In the genomic region with DNA sequence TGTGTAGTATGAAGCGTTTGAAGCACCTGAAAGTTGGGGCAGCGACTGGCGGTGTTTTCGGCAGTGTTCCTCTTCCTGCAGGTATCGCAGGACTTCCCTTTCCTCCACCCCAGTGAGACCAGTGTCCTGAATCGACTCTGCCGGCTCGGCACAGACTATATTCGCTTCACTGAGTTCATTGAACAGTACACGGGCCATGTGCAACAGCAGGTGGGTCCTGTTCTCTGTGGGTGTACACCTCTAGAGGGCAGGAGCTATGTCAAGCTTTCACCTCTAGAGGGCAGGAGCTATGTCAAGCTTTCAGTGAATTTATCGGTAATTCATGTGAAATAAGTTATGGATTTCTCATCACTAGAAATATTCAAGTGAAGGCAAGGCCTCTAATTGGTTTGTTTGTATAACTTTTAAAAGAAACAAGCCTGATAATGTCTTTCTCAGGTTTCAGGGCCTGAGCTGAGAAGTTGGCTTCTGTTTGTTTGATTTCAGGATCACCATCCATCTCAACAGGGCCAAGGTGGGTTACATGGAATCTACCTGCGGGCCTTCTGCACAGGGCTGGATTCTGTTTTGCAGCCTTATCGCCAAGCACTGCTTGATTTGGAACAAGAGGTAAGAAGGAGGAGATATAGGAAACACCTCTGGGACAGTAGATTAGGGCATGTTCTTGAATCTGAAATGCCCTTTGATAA, we compare ENCODE assay signal across 8 cellular contexts. TPM values are rescaled to one million over a fixed set of nuclear protein-coding genes. Genes with fewer than 3 reads are reported as not detected.
DNase-seq lines count a peak whose midpoint lies in the region; ATAC-seq, FAIRE-seq and TF ChIP-seq lines count a peak whose summit lies in the region.

No MANE protein-coding gene starts in this region.

- peaks cover 5% of the 10 kb centered on the region; the same call in 1 of the 2 replicates for H3K36me3 ChIP-seq in BJ (ENCODE audit: control insufficient read depth, insufficient read depth, low read length)
- peaks cover 0 to 7% of the 10 kb centered on the region in 2 experiments; a peak in 2 of 4 replicates for H3K36me3 ChIP-seq in GM12878 (ENCODE audit: control insufficient read depth in 2 of 2, insufficient read depth in 2 of 2, low read length in 1 of 2)
- peaks cover 0 to 23% (median 4%) of the 10 kb centered on the region in 4 donors for H3K36me3 ChIP-seq in right lobe of liver

- H3K36me3 Mint-ChIP-seq in type B pancreatic cell, result peaks cover 24% of the 10 kb centered on the region

- 66% methylated on average over 13 of the region's 13 CpGs for WGBS in GM12878 (ENCODE audit: insufficient coverage, insufficient replicate concordance, low lambda C conversion rate, missing lambda C conversion rate)
- WGBS in right lobe of liver (ENCODE audit: insufficient coverage, low coverage, low lambda C conversion rate, missing lambda C conversion rate), result 82% methylated on average over 8 of the region's 13 CpGs

- H3K27me3 ChIP-seq in BJ (ENCODE audit: control insufficient read depth, insufficient read depth, low read length) (no peaks in the 10 kb centered on the region), GM12878 (replicated peaks in 1 of 2; ENCODE audit: control insufficient read depth in 2 of 2, insufficient read depth in 2 of 2, low read length in 1 of 2) (no peaks in the 10 kb centered on the region), right lobe of liver (no peaks in the 10 kb centered on the region)

- POLR2A ChIA-PET in BJ (lab: Charles Lee), result interaction anchor here (0.6 kb wide), 1 partner anchor 10 kb away, joined by 16 read pairs; no protein-coding TSS in a partner anchor
- POLR2A ChIA-PET in GM12878 (lab: Charles Lee), result no interaction called here

- H3K4me3 Mint-ChIP-seq in type B pancreatic cell, result no peak overlapping the region

- H3K4me2 ChIP-seq in GM12878 (ENCODE audit: control insufficient read depth, insufficient read depth), result no peak overlapping the region

- RAD21 ChIA-PET in GM12878 (lab: Charles Lee; ENCODE audit: unreplicated experiment), result interaction anchor here (0.7 to 1.9 kb wide), 4 partner anchors 135 to 172 kb away, joined by 3 to 5 read pairs (median 4); no protein-coding TSS in a partner anchor

- CTCF ChIA-PET in BJ (lab: Yijun Ruan, JAX) (interaction anchor here (0.7 to 1.8 kb wide), 10 partner anchors 11 to 29 kb away, joined by 3 to 10 read pairs (median 4); no protein-coding TSS in a partner anchor), GM12878 (lab: Yijun Ruan, JAX) (interaction anchor here (0.7 to 7.1 kb wide), 28 partner anchors 6 to 848 kb away, joined by 3 to 57 read pairs (median 4); no protein-coding TSS in a partner anchor)

- H3K4me1 Mint-ChIP-seq in type B pancreatic cell (ENCODE audit: unreplicated experiment), result peaks cover 14% of the 10 kb centered on the region

- TF ChIP-seq RAD21 in GM12878 (IDR thresholded peaks at IDR 0.05; ENCODE audit: insufficient read depth, low read depth, low read length), result 0 out of 2 replicates have a peak, but pooled peaks have one; percentile 21

- no TSS peak for BruUV-seq in GM12878 (replicated peaks; lab: Mats Ljungman, UMichigan)

- no peaks in the 10 kb centered on the region for H4K20me1 ChIP-seq in GM12878 (ENCODE audit: control insufficient read depth, insufficient read depth)

- H3K9me3 ChIP-seq in GM12878 (replicated peaks; ENCODE audit: control insufficient read depth, insufficient read depth, low read length) (no peaks in the 10 kb centered on the region), right lobe of liver (no peaks in the 10 kb centered on the region)

- in situ Hi-C loops in GM12878 (cut with MboI), result no loop called here

- H3K27me3 Mint-ChIP-seq in type B pancreatic cell, result no peaks in the 10 kb centered on the region

- no peak overlapping the region for H3K27ac ChIP-seq in GM12878 (ENCODE audit: control insufficient read depth, insufficient read depth)
- H3K27ac ChIP-seq in right lobe of liver, result no peak overlapping the region

- H3K9me3 Mint-ChIP-seq in type B pancreatic cell, result no peaks in the 10 kb centered on the region

- TF ChIP-seq EP300 in GM12878 (IDR thresholded peaks at IDR 0.05; ENCODE audit: borderline replicate concordance in 1 of 2, control insufficient read depth in 1 of 2, low read depth in 2 of 2, low read length in 2 of 2), result no peak

- SMC1A ChIA-PET in GM12878 (lab: Charles Lee; ENCODE audit: uncharacterized antibody, unreplicated experiment), result interaction anchor here (0.6 to 1.7 kb wide), 4 partner anchors 12 to 139 kb away, joined by 3 to 5 read pairs (median 3); no protein-coding TSS in a partner anchor

- intact Hi-C loops in GM12878 (cut with micrococcal nuclease; ENCODE audit: unreplicated experiment), result no loop called here
- intact Hi-C loops in right lobe of liver (cut with DNase I), result no loop called here

- no peak overlapping the region for H2AFZ ChIP-seq in GM12878 (ENCODE audit: control insufficient read depth, low read depth, low read length)

- ATAC-seq in GM18867 (IDR thresholded peaks at IDR 0.05; ENCODE audit: unreplicated experiment), result peak; percentile 58
- ATAC-seq in GM12878, result peak; percentile 82
- peak; percentile 35 to 55 (median 48) for ATAC-seq in right lobe of liver
- no peak for ATAC-seq in HG02588 (IDR thresholded peaks at IDR 0.05; ENCODE audit: unreplicated experiment)
- no peak for ATAC-seq in HG02884 (IDR thresholded peaks at IDR 0.05; ENCODE audit: unreplicated experiment)

- no peak overlapping the region for H3K27ac Mint-ChIP-seq in type B pancreatic cell

- TF ChIP-seq POLR2A in GM12878 (IDR thresholded peaks at IDR 0.05; ENCODE audit: low read depth, low read length), result no peak
- no peak for TF ChIP-seq POLR2A in right lobe of liver (IDR thresholded peaks at IDR 0.05)

- no peaks in the 10 kb centered on the region for H3K4me1 ChIP-seq in GM12878 (ENCODE audit: control insufficient read depth, insufficient read depth, low read length)
- H3K4me1 ChIP-seq in right lobe of liver, result peaks cover 0 to 6% (median 0%) of the 10 kb centered on the region in 4 donors

- TF ChIP-seq CTCF in BJ (IDR thresholded peaks at IDR 0.05; ENCODE audit: insufficient read depth, low read depth, low read length), result peak; percentile 87
- peak; percentile 63 to 85 (median 83) for TF ChIP-seq CTCF in GM12878 (IDR thresholded peaks at IDR 0.05 in 2 of 3, conservative IDR thresholded peaks at IDR 0.05 in 1 of 3; ENCODE audit: control insufficient read depth in 2 of 3, extremely low read depth in 1 of 3, insufficient read depth in 1 of 3, low read depth in 3 of 3, low read length in 3 of 3)
- peak; percentile 40 to 73 (median 62) for TF ChIP-seq CTCF in right lobe of liver (IDR thresholded peaks at IDR 0.05)
- TF ChIP-seq CTCF in type B pancreatic cell (conservative IDR thresholded peaks at IDR 0.05), result peak; percentile 81

- H3K79me2 ChIP-seq in GM12878 (ENCODE audit: control insufficient read depth, insufficient read depth, low read length), result peaks cover 18% of the 10 kb centered on the region

- no peak overlapping the region for H3K9ac ChIP-seq in GM12878 (ENCODE audit: control insufficient read depth, insufficient read depth, low read length)

- peak; percentile 83 for FAIRE-seq in GM12878 (lab: Jason Lieb, UNC)

- H3K4me3 ChIP-seq in BJ (ENCODE audit: low read depth, low read length), result no peak overlapping the region
- no peak overlapping the region for H3K4me3 ChIP-seq in GM12878
- no peak overlapping the region for H3K4me3 ChIP-seq in right lobe of liver

- no peak for DNase-seq in BJ (ENCODE audit: low read depth)
- peak; percentile 48 for DNase-seq in RKO (ENCODE audit: low spot score)
- peak; percentile 16 for DNase-seq in GM12878 (ENCODE audit: low read depth, low spot score)
- peak in 1 of 3 donors; percentile 50 for DNase-seq in right lobe of liver
- DNase-seq in type B pancreatic cell (ENCODE audit: extremely low spot score, unreplicated experiment), result no peak

RNA-seq across cellular contexts. Expression of gene TUBGCP4, which starts 5.3 kb away (rescaled TPM):
- 10.2 and 10.3 TPM in 2 replicates for polyA plus RNA-seq in BJ (2011; rRNA removed)
- polyA minus RNA-seq in BJ (2011; rRNA and poly(A)+ RNA removed), result 10.0 and 10.2 TPM in 2 replicates
- total RNA-seq in GM12878 (2013; cell fraction: nucleolus; rRNA removed), result 75.7 and 85.5 TPM in 2 replicates
- total RNA-seq in GM12878 (2014; rRNA removed), result 22.9 and 28.9 TPM in 2 replicates
- 15.0 and 17.8 TPM in 2 replicates for total RNA-seq in GM12878 (2014; rRNA removed; fragmentation: Illumina TruSeq; extraction: Trizol)
- 26.1 and 27.3 TPM in 2 replicates for total RNA-seq in GM12878 (2021)
- 9.5 TPM for polyA plus RNA-seq in GM12878 (2011; ENCODE audit: low read depth)
- polyA plus RNA-seq in GM12878 (2011; rRNA removed), result 27.2 and 27.5 TPM in 2 replicates
- 22.2 and 22.9 TPM in 2 replicates for polyA plus RNA-seq in GM12878 (2011; cell fraction: cytosol; rRNA removed)
- polyA plus RNA-seq in GM12878 (2011; cell fraction: nucleus; rRNA removed), result 27.2 and 33.6 TPM in 2 replicates
- 10.2 and 11.6 TPM in 2 replicates for polyA plus RNA-seq in GM12878 (2012)
- polyA plus RNA-seq in GM12878 (2014; fragmentation: Illumina TruSeq; extraction: Trizol), result 22.3 and 24.7 TPM in 2 replicates
- 1 to 10 TPM; 6.3 to 8.0 TPM for polyA plus RNA-seq in GM12878 (2014; fragmentation: Nextera tagmentation; extraction: Ambion mirVana)
- 18.3 and 21.2 TPM in 2 replicates for polyA plus RNA-seq in GM12878 (2014; rRNA removed)
- 10 to 100 TPM; 34.7 to 39.1 TPM for polyA plus RNA-seq in GM12878 (2016; fragmentation: Nextera tagmentation; extraction: Ambion mirVana)
- polyA minus RNA-seq in GM12878 (2011; rRNA and poly(A)+ RNA removed), result 37.2 and 38.1 TPM in 2 replicates
- 17.0 and 21.8 TPM in 2 replicates for polyA minus RNA-seq in GM12878 (2011; cell fraction: cytosol; rRNA and poly(A)+ RNA removed)
- 29.6 and 49.8 TPM in 2 replicates for polyA minus RNA-seq in GM12878 (2011; cell fraction: nucleus; rRNA and poly(A)+ RNA removed)
- 10 to 100 TPM in 2 of 6 experiments, 1 to 10 TPM in 4; 8.0 to 14.0 (median 9.5) TPM for total RNA-seq in right lobe of liver
- 25.5 and 29.1 TPM in 2 replicates for total RNA-seq in type B pancreatic cell (ENCODE audit: low replicate concordance)

RNA-seq across cellular contexts. Expression of gene ZSCAN29, which starts 5.3 kb away (rescaled TPM):
- polyA plus RNA-seq in BJ (2011; rRNA removed), result 6.4 TPM in 2 replicates
- polyA minus RNA-seq in BJ (2011; rRNA and poly(A)+ RNA removed), result 3.7 and 5.4 TPM in 2 replicates
- 39.9 and 41.7 TPM in 2 replicates for total RNA-seq in GM12878 (2013; cell fraction: nucleolus; rRNA removed)
- total RNA-seq in GM12878 (2014; rRNA removed), result 22.4 and 24.8 TPM in 2 replicates
- 17.9 TPM in 2 replicates for total RNA-seq in GM12878 (2014; rRNA removed; fragmentation: Illumina TruSeq; extraction: Trizol)
- total RNA-seq in GM12878 (2021), result 26.0 and 26.9 TPM in 2 replicates
- 6.0 TPM for polyA plus RNA-seq in GM12878 (2011; ENCODE audit: low read depth)
- 13.6 and 13.7 TPM in 2 replicates for polyA plus RNA-seq in GM12878 (2011; rRNA removed)
- 10.4 and 11.0 TPM in 2 replicates for polyA plus RNA-seq in GM12878 (2011; cell fraction: cytosol; rRNA removed)
- 14.7 and 21.3 TPM in 2 replicates for polyA plus RNA-seq in GM12878 (2011; cell fraction: nucleus; rRNA removed)
- polyA plus RNA-seq in GM12878 (2012), result 10.5 and 10.9 TPM in 2 replicates
- polyA plus RNA-seq in GM12878 (2014; fragmentation: Illumina TruSeq; extraction: Trizol), result 15.6 and 17.0 TPM in 2 replicates
- 1 to 10 TPM; 1.7 to 2.3 TPM for polyA plus RNA-seq in GM12878 (2014; fragmentation: Nextera tagmentation; extraction: Ambion mirVana)
- polyA plus RNA-seq in GM12878 (2014; rRNA removed), result 18.1 and 19.4 TPM in 2 replicates
- polyA plus RNA-seq in GM12878 (2016; fragmentation: Nextera tagmentation; extraction: Ambion mirVana), result 10 to 100 TPM; 10.1 to 12.3 TPM
- 14.8 and 18.2 TPM in 2 replicates for polyA minus RNA-seq in GM12878 (2011; rRNA and poly(A)+ RNA removed)
- 8.2 and 9.7 TPM in 2 replicates for polyA minus RNA-seq in GM12878 (2011; cell fraction: cytosol; rRNA and poly(A)+ RNA removed)
- polyA minus RNA-seq in GM12878 (2011; cell fraction: nucleus; rRNA and poly(A)+ RNA removed), result 13.3 and 18.7 TPM in 2 replicates
- total RNA-seq in right lobe of liver, result 10 to 100 TPM in 5 of 6 experiments, 1 to 10 TPM in 1; 9.9 to 15.4 (median 13.4) TPM
- total RNA-seq in type B pancreatic cell (ENCODE audit: low replicate concordance), result 28.8 and 45.6 TPM in 2 replicates

RNA-seq across cellular contexts. Expression of gene LCMT2, which starts 45.8 kb away (rescaled TPM):
- polyA plus RNA-seq in BJ (2011; rRNA removed) (8.7 and 10.7 TPM in 2 replicates), GM12878 (2011; rRNA removed) (14.0 and 15.0 TPM in 2 replicates), GM12878 (2014; fragmentation: Illumina TruSeq; extraction: Trizol) (16.4 and 18.8 TPM in 2 replicates), GM12878 (2014; fragmentation: Nextera tagmentation; extraction: Ambion mirVana) (1 to 10 TPM; 2.1 to 2.4 TPM), GM12878 (2014; rRNA removed) (10.9 and 11.0 TPM in 2 replicates), GM12878 (2016; fragmentation: Nextera tagmentation; extraction: Ambion mirVana) (10 to 100 TPM; 15.3 to 16.6 TPM)
- 9.1 and 12.0 TPM in 2 replicates for polyA minus RNA-seq in BJ (2011; rRNA and poly(A)+ RNA removed)
- total RNA-seq in GM12878 (2013; cell fraction: nucleolus; rRNA removed), result 10.5 and 12.6 TPM in 2 replicates
- total RNA-seq in GM12878 (2014; rRNA removed) (11.3 and 14.1 TPM in 2 replicates), GM12878 (2014; rRNA removed; fragmentation: Illumina TruSeq; extraction: Trizol) (14.1 and 17.2 TPM in 2 replicates), GM12878 (2021) (14.8 TPM in 2 replicates), right lobe of liver (1 to 10 TPM; 2.9 to 4.9 (median 3.9) TPM), type B pancreatic cell (ENCODE audit: low replicate concordance) (12.5 and 13.7 TPM in 2 replicates)
- 4.7 TPM for polyA plus RNA-seq in GM12878 (2011; ENCODE audit: low read depth)
- polyA plus RNA-seq in GM12878 (2011; cell fraction: cytosol; rRNA removed), result 10.6 and 12.0 TPM in 2 replicates
- polyA plus RNA-seq in GM12878 (2011; cell fraction: nucleus; rRNA removed), result 10.1 and 12.3 TPM in 2 replicates
- 4.1 and 5.7 TPM in 2 replicates for polyA plus RNA-seq in GM12878 (2012)
- polyA minus RNA-seq in GM12878 (2011; rRNA and poly(A)+ RNA removed), result 27.2 and 33.0 TPM in 2 replicates
- polyA minus RNA-seq in GM12878 (2011; cell fraction: cytosol; rRNA and poly(A)+ RNA removed), result 6.8 and 7.7 TPM in 2 replicates
- polyA minus RNA-seq in GM12878 (2011; cell fraction: nucleus; rRNA and poly(A)+ RNA removed), result 15.8 and 17.8 TPM in 2 replicates

Comparison
In these comparisons a context has a peak if more than half of its experiments do, and no peak if none do; other contexts are left out.
1. DNase-seq: peak in RKO (single experiment) and GM12878 (single experiment); none in BJ (single experiment) and type B pancreatic cell (single experiment).
2. ATAC-seq: peak in GM18867 (single experiment), GM12878 (single experiment) and right lobe of liver (4 of 4); none in HG02588 (single experiment) and HG02884 (single experiment).
3. Peak in every context shown above with its lines, with median percentiles within 50 percentile points of each other: CTCF ChIP-seq.